Comparison of ENCODE assay signal across 9 cellular contexts in genomic region chr12:12724421-12725085, GRCh38. TPM values are rescaled to one million over a fixed set of nuclear protein-coding genes. Genes with fewer than 3 reads are reported as not detected.
A peak's percentile ranks its signal among the peaks of the same experiment; 100 is the strongest.
DNase-seq lines count a peak whose midpoint lies in the region; ATAC-seq and TF ChIP-seq lines count a peak whose summit lies in the region.
"Had no signal": no experiment of that assay in that cellular context is flagged by ENCODE, and none has a peak within 500 bp of the region (broad histone marks: within the 10 kb centered on the region; RNA-seq: fewer than 3 reads in every experiment).

No MANE protein-coding gene starts in this region.

- H3K9me3 Mint-ChIP-seq in T-helper 2 cell treated with Interferon-gamma antibody and Interleukin-4, amounts not matched to agents 5 μg/mL and 100 μg/mL, for 36 hours = no peaks in the 10 kb centered on the region

- H3K27me3 Mint-ChIP-seq in T-helper 2 cell treated with Interferon-gamma antibody and Interleukin-4, amounts not matched to agents 5 μg/mL and 100 μg/mL, for 36 hours (ENCODE audit: low read depth) = peaks cover 4% of the 10 kb centered on the region

- H3K9me3 ChIP-seq in parathyroid adenoma (ENCODE audit: control insufficient read depth, low read length) = no peaks in the 10 kb centered on the region

- ATAC-seq in HG02798 (IDR thresholded peaks at IDR 0.05; ENCODE audit: poor library complexity, unreplicated experiment) = peak; percentile 18

- peak overlapping the region; percentile 92 for H3K4me3 Mint-ChIP-seq in T-helper 2 cell treated with Interferon-gamma antibody and Interleukin-4, amounts not matched to agents 5 μg/mL and 100 μg/mL, for 36 hours

- H3K27ac Mint-ChIP-seq in T-helper 2 cell treated with Interferon-gamma antibody and Interleukin-4, amounts not matched to agents 5 μg/mL and 100 μg/mL, for 36 hours = peak overlapping the region; percentile 96

- peak overlapping the region; percentile 85 for H3K4me3 ChIP-seq in GM12875 (ENCODE audit: low read depth, low read length)
- peak overlapping the region; percentile 72 for H3K4me3 ChIP-seq in fibroblast of pulmonary artery (replicated peaks; ENCODE audit: low read depth, low read length)
- peak overlapping the region; percentile 87 for H3K4me3 ChIP-seq in parathyroid adenoma (ENCODE audit: low read depth, low read length)

- peak; percentile 45 for DNase-seq in T-helper 2 cell treated with Interferon-gamma antibody and Interleukin-4, amounts not matched to agents 5 μg/mL and 100 μg/mL, for 36 hours (ENCODE audit: low spot score)
- no peak for DNase-seq in fibroblast of pulmonary artery (ENCODE audit: low read depth)
- DNase-seq in cerebellum (ENCODE audit: low spot score) = no peak
- DNase-seq in Kasumi-1 (lab: John Stamatoyannopoulos, UW) = no peak
- no peak for DNase-seq in NCI-H748 (lab: John Stamatoyannopoulos, UW; ENCODE audit: unreplicated experiment)

- no peak for TF ChIP-seq CTCF in GM12875 (IDR thresholded peaks at IDR 0.05; ENCODE audit: borderline replicate concordance, insufficient read depth, low read depth, low read length)
- TF ChIP-seq CTCF in fibroblast of pulmonary artery (IDR thresholded peaks at IDR 0.05; ENCODE audit: low read length, missing control alignments) = no peak
- TF ChIP-seq CTCF in parathyroid adenoma (IDR thresholded peaks at IDR 0.05) = no peak

- H3K27ac ChIP-seq in parathyroid adenoma = peak overlapping the region; percentile 91

- H3K36me3 ChIP-seq in parathyroid adenoma (ENCODE audit: control insufficient read depth, insufficient read depth, low read length) = no peaks in the 10 kb centered on the region

- H3K79me2 ChIP-seq in parathyroid adenoma = peaks cover 6% of the 10 kb centered on the region

- no peaks in the 10 kb centered on the region for H3K27me3 ChIP-seq in parathyroid adenoma (ENCODE audit: control insufficient read depth, insufficient read depth, low read length)

- H3K4me1 ChIP-seq in parathyroid adenoma = peaks cover 7% of the 10 kb centered on the region

- peak overlapping the region; percentile 92 for H3K4me2 ChIP-seq in parathyroid adenoma (ENCODE audit: low read length)

- H3K9ac ChIP-seq in parathyroid adenoma = peak overlapping the region; percentile 70

- peaks cover 73% of the 10 kb centered on the region for H3K36me3 Mint-ChIP-seq in T-helper 2 cell treated with Interferon-gamma antibody and Interleukin-4, amounts not matched to agents 5 μg/mL and 100 μg/mL, for 36 hours (ENCODE audit: low read depth)

- H2AFZ ChIP-seq in parathyroid adenoma = peak overlapping the region; percentile 68

- peaks cover 40% of the 10 kb centered on the region for H3K4me1 Mint-ChIP-seq in T-helper 2 cell treated with Interferon-gamma antibody and Interleukin-4, amounts not matched to agents 5 μg/mL and 100 μg/mL, for 36 hours (ENCODE audit: low read depth)

RNA-seq across cellular contexts. Expression of gene CDKN1B, which starts 7.4 kb away (rescaled TPM):
- 64.6 TPM for total RNA-seq in cerebellum

RNA-seq across cellular contexts. Expression of gene GPR19, which starts 28.6 kb away (rescaled TPM):
- total RNA-seq in cerebellum = 23.0 TPM
- total RNA-seq: subcutaneous adipose tissue had no signal
